8 cellular contexts compared by ENCODE assay signal in genomic region chr12:107091989-107092641, GRCh38. TPM values are rescaled to one million over a fixed set of nuclear protein-coding genes. Genes with fewer than 3 reads are reported as not detected.
A peak's percentile ranks its signal among the peaks of the same experiment; 100 is the strongest.
DNase-seq lines count a peak whose midpoint lies in the region; ATAC-seq lines count a peak whose summit lies in the region.

No MANE protein-coding gene starts in this region.

- DNase-seq in stimulated activated CD4-positive, alpha-beta T cell treated with anti-CD3 and anti-CD28 coated beads, Interleukin-4, amount 100 ng/mL, for 24 hours = peak; percentile 35
- DNase-seq in stimulated activated CD4-positive, alpha-beta T cell treated with anti-CD3 and anti-CD28 coated beads, Interleukin-2, amount 100 ng/mL, for 24 hours = no peak
- peak; percentile 53 for DNase-seq in NCI-H1092 (lab: John Stamatoyannopoulos, UW)
- peak; percentile 68 for DNase-seq in SIG-M5 (lab: John Stamatoyannopoulos, UW)
- DNase-seq in dermis blood vessel endothelial cell = peak; percentile 97
- DNase-seq in left kidney (ENCODE audit: low read depth, low spot score) = peak; percentile 97
- peak; percentile 91 for DNase-seq in stromal cell of bone marrow (ENCODE audit: low read depth)

- ATAC-seq in GM18511 (IDR thresholded peaks at IDR 0.05; ENCODE audit: unreplicated experiment) = no peak

RNA-seq across cellular contexts. Expression of gene CRY1, which starts 1.2 kb away (rescaled TPM):
- total RNA-seq in dermis blood vessel endothelial cell = 17.4 and 19.2 TPM in 2 replicates

Comparison
In these comparisons a context has a peak if more than half of its experiments do, and no peak if none do; other contexts are left out.
1. DNase-seq: peak in stimulated activated CD4-positive, alpha-beta T cell treated with anti-CD3 and anti-CD28 coated beads, Interleukin-4, amount 100 ng/mL, for 24 hours (single experiment), NCI-H1092 (single experiment), SIG-M5 (single experiment), dermis blood vessel endothelial cell (single experiment), left kidney (single experiment) and stromal cell of bone marrow (single experiment); none in stimulated activated CD4-positive, alpha-beta T cell treated with anti-CD3 and anti-CD28 coated beads, Interleukin-2, amount 100 ng/mL, for 24 hours (0 of 2).